ENCODE assay signal across 18 cellular contexts in the genomic region with DNA sequence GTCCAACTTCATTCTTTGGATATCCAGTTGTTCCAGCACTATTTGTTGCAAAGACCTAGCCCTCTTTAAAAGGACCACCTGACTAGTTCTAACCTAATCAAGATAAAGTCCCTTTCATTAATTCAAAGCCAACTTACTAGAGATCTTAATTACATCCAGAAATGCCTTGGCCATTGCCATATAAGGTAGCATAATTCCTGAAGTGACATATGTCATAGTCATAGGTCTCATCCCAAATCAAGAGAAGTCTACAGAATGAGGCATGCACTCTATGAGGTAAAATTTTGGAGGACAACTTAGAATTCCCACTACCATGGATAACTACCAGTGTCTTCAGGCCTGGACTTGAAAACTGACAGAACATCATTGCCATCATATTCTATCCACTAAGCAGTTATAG.
DNase-seq lines count a peak whose midpoint lies in the region; ATAC-seq and TF ChIP-seq lines count a peak whose summit lies in the region.
"Had no signal": no experiment of that assay in that cellular context is flagged by ENCODE, and none has a peak within 500 bp of the region (broad histone marks: within the 10 kb centered on the region; RNA-seq: fewer than 3 reads in every experiment).

No MANE protein-coding gene starts in this region.

- ATAC-seq in RWPE2 (ENCODE audit: low read depth) = no peak
- no peak for ATAC-seq in foreskin keratinocyte
- no peak for ATAC-seq in GM19463 (IDR thresholded peaks at IDR 0.05; ENCODE audit: unreplicated experiment)
- ATAC-seq: HepG2 had no signal

- H3K36me3 ChIP-seq in RWPE2 (ENCODE audit: low read depth) (no peaks in the 10 kb centered on the region), thyroid gland (no peaks in the 10 kb centered on the region)
- H3K36me3 ChIP-seq: BE2C, HAP-1 had no signal

- H3K9me3 Mint-ChIP-seq in HFFc6 = no peaks in the 10 kb centered on the region

- no peak for TF ChIP-seq POLR2A in thyroid gland (IDR thresholded peaks at IDR 0.05)

- intact Hi-C loops in thyroid gland (cut with DNase I) = no loop called here

- no peak overlapping the region for H3K4me3 ChIP-seq in RWPE2 (ENCODE audit: severe bottlenecking)
- H3K4me3 ChIP-seq in thyroid gland (replicated peaks in 1 of 3) = no peak overlapping the region
- H3K4me3 ChIP-seq: GM23248, HAP-1 had no signal

- H3K4me3 Mint-ChIP-seq in HFFc6 = no peak overlapping the region
- H3K4me3 Mint-ChIP-seq: CD4-positive, CD25-positive, alpha-beta regulatory T cell; CD8-positive, alpha-beta memory T cell; IgD-negative memory B cell had no signal

- no peaks in the 10 kb centered on the region; the same call in 1 of the 2 replicates for H3K27me3 Mint-ChIP-seq in HFFc6 (ENCODE audit: insufficient read depth)
- H3K27me3 Mint-ChIP-seq: CD4-positive, CD25-positive, alpha-beta regulatory T cell; CD8-positive, alpha-beta memory T cell; IgD-negative memory B cell had no signal

- H3K27me3 ChIP-seq in RWPE2 (ENCODE audit: insufficient read depth, poor library complexity, severe bottlenecking) (no peaks in the 10 kb centered on the region), foreskin keratinocyte (no peaks in the 10 kb centered on the region), thyroid gland (no peaks in the 10 kb centered on the region)
- H3K27me3 ChIP-seq: BE2C had no signal

- no peaks in the 10 kb centered on the region for H3K9me3 ChIP-seq in RWPE2 (ENCODE audit: severe bottlenecking)
- no peaks in the 10 kb centered on the region for H3K9me3 ChIP-seq in thyroid gland
- H3K9me3 ChIP-seq: BE2C, HAP-1 had no signal

- DNase-seq in HFFc6 = no peak
- no peak for DNase-seq in RWPE2 (ENCODE audit: low spot score)
- no peak for DNase-seq in foreskin keratinocyte
- no peak for DNase-seq in thyroid gland
- no peak for DNase-seq in stimulated activated CD4-positive, alpha-beta T cell treated with anti-CD3 and anti-CD28 coated beads, Interleukin-2, amount 100 ng/mL, for 48 hours
- no peak for DNase-seq in stimulated activated CD4-positive, alpha-beta T cell treated with anti-CD3 and anti-CD28 coated beads, Interleukin-2, amount 100 ng/mL, for 24 hours
- DNase-seq: ACHN; BE2C; C1 segment of cervical spinal cord; CD4-positive, CD25-positive, alpha-beta regulatory T cell; CD8-positive, alpha-beta memory T cell; COR-L47; GM23248; KBM-7 had no signal

- TF ChIP-seq CTCF in HFFc6 (IDR thresholded peaks at IDR 0.05) (no peak), RWPE2 (IDR thresholded peaks at IDR 0.05; ENCODE audit: poor library complexity, severe bottlenecking) (no peak), foreskin keratinocyte (conservative IDR thresholded peaks at IDR 0.05) (no peak), thyroid gland (IDR thresholded peaks at IDR 0.05) (no peak)

- peak overlapping the region; percentile 90 for H3K27ac ChIP-seq in RWPE2 (ENCODE audit: poor library complexity, severe bottlenecking)
- H3K27ac ChIP-seq in foreskin keratinocyte = peak overlapping the region; percentile 40
- H3K27ac ChIP-seq in thyroid gland = no peak overlapping the region

- H3K4me1 ChIP-seq in RWPE2 (ENCODE audit: insufficient read depth, poor library complexity, severe bottlenecking) = peaks cover 47% of the 10 kb centered on the region
- H3K4me1 ChIP-seq in foreskin keratinocyte = peaks cover 35% of the 10 kb centered on the region
- no peaks in the 10 kb centered on the region for H3K4me1 ChIP-seq in thyroid gland
- H3K4me1 ChIP-seq: BE2C, HAP-1 had no signal

- H3K27ac Mint-ChIP-seq in HFFc6 = peak overlapping the region; percentile 47
- H3K27ac Mint-ChIP-seq: CD4-positive, CD25-positive, alpha-beta regulatory T cell; CD8-positive, alpha-beta memory T cell; IgD-negative memory B cell had no signal

- no peaks in the 10 kb centered on the region for H3K36me3 Mint-ChIP-seq in HFFc6 (ENCODE audit: low read depth)
- H3K36me3 Mint-ChIP-seq: CD4-positive, CD25-positive, alpha-beta regulatory T cell; CD8-positive, alpha-beta memory T cell; IgD-negative memory B cell had no signal

- H3K4me1 Mint-ChIP-seq in HFFc6 (ENCODE audit: low read depth) = peaks cover 62% of the 10 kb centered on the region
- H3K4me1 Mint-ChIP-seq: CD4-positive, CD25-positive, alpha-beta regulatory T cell; CD8-positive, alpha-beta memory T cell; IgD-negative memory B cell had no signal

Comparison
In these comparisons a context has a peak if more than half of its experiments do, and no peak if none do; other contexts are left out.
1. H3K27ac ChIP-seq: peak in RWPE2 (single experiment) and foreskin keratinocyte (single experiment); none in thyroid gland (0 of 3).